ENCODE assay signal across 11 cellular contexts in genomic region chr1:42322577-42322976, GRCh38. TPM values are rescaled to one million over a fixed set of nuclear protein-coding genes. Genes with fewer than 3 reads are reported as not detected.
DNase-seq lines count a peak whose midpoint lies in the region; ATAC-seq, FAIRE-seq and TF ChIP-seq lines count a peak whose summit lies in the region.
"Had no signal": no experiment of that assay in that cellular context is flagged by ENCODE, and none has a peak within 500 bp of the region (broad histone marks: within the 10 kb centered on the region; RNA-seq: fewer than 3 reads in every experiment).

No MANE protein-coding gene starts in this region.

- DNase-seq in A673 (ENCODE audit: low spot score) (peak; percentile 46), GM04504 (ENCODE audit: low read depth) (peak; percentile 23), K562 (ENCODE audit: extremely low read depth in 1 of 4, low spot score in 3 of 4) (no peak), inferior parietal cortex (ENCODE audit: extremely low spot score) (peak; percentile 32), NCI-H146 treated with DMSO at 0.1 percent for 48 hours (lab: John Stamatoyannopoulos, UW; ENCODE audit: unreplicated experiment) (no peak), frontal cortex (ENCODE audit: low spot score in 2 of 2) (no peak), NCI-H1436 treated with DMSO at 0.1 percent for 48 hours (lab: John Stamatoyannopoulos, UW) (no peak)
- DNase-seq: body of pancreas, kidney glomerular epithelial cell, MG63 had no signal

- no peaks in the 10 kb centered on the region; the same call in 1 of the 2 replicates for H4K20me1 ChIP-seq in K562 (replicated peaks; ENCODE audit: control insufficient read depth, insufficient read depth, low read length)

- BruUV-seq in A673 (replicated peaks; lab: Mats Ljungman, UMichigan) (no TSS peak), K562 (replicated peaks; lab: Mats Ljungman, UMichigan) (no TSS peak)

- H3K27me3 ChIP-seq in A673 (replicated peaks; ENCODE audit: insufficient read depth, low read depth, low read length, poor library complexity) (no peaks in the 10 kb centered on the region), K562 (ENCODE audit: control insufficient read depth in 2 of 2, insufficient read depth in 2 of 2, low read length in 2 of 2) (no peaks in the 10 kb centered on the region)
- H3K27me3 ChIP-seq: body of pancreas, MG63 had no signal

- TF ChIP-seq POLR2A in K562 (conservative IDR thresholded peaks at IDR 0.05), result no peak

- no peak for TF ChIP-seq EP300 in K562 (IDR thresholded peaks at IDR 0.05; ENCODE audit: low read length)

- intact Hi-C loops in A673 (cut with micrococcal nuclease; ENCODE audit: unreplicated experiment) (no loop called here), K562 (cut with micrococcal nuclease) (no loop called here)

- H3K9me3 ChIP-seq in A673 (ENCODE audit: low read depth, low read length, poor library complexity, severe bottlenecking) (no peaks in the 10 kb centered on the region), K562 (replicated peaks; ENCODE audit: control insufficient read depth, insufficient read depth, low read depth, low read length) (no peaks in the 10 kb centered on the region)
- H3K9me3 ChIP-seq: body of pancreas, MG63 had no signal

- H3K27ac ChIP-seq in A673 (ENCODE audit: low read depth, low read length, poor library complexity, severe bottlenecking) (peak overlapping the region; percentile 71), K562 (ENCODE audit: extremely low read depth, low read depth, low read length) (peak overlapping the region; percentile 8; the same call in 1 of the 3 replicates)
- H3K27ac ChIP-seq: body of pancreas had no signal

- no peak for TF ChIP-seq CTCF in A673 (conservative IDR thresholded peaks at IDR 0.05; ENCODE audit: low read depth, low read length)
- no peak for TF ChIP-seq CTCF in K562 (IDR thresholded peaks at IDR 0.05 in 2 of 3, conservative IDR thresholded peaks at IDR 0.05 in 1 of 3; ENCODE audit: insufficient read depth in 2 of 3, low read depth in 1 of 3, low read length in 3 of 3)

- H3K36me3 ChIP-seq in A673 (ENCODE audit: insufficient read depth, low read length, poor library complexity, severe bottlenecking) (no peaks in the 10 kb centered on the region), K562 (ENCODE audit: control insufficient read depth, insufficient read depth, low read length) (peaks cover 14% of the 10 kb centered on the region)

- H2AFZ ChIP-seq in K562 (ENCODE audit: low read depth, low read length), result no peak overlapping the region

- H3K9ac ChIP-seq in K562 (ENCODE audit: insufficient read depth in 1 of 2, low read depth in 2 of 2, low read length in 2 of 2), result no peak overlapping the region

- H3K4me1 ChIP-seq in A673 (ENCODE audit: insufficient read depth, low read length, poor library complexity, severe bottlenecking), result peaks cover 46% of the 10 kb centered on the region
- H3K4me1 ChIP-seq in K562 (replicated peaks in 1 of 2; ENCODE audit: control insufficient read depth in 2 of 2, insufficient read depth in 2 of 2, low read length in 2 of 2), result peaks cover 0 to 16% of the 10 kb centered on the region in 2 experiments; a peak in 2 of 5 replicates

- CTCF ChIA-PET in A673 (lab: Charles Lee), result no interaction called here
- CTCF ChIA-PET in K562 (lab: Yijun Ruan, JAX; ENCODE audit: low intra/inter-chr PET ratio), result no interaction called here

- H3K4me2 ChIP-seq in K562 (ENCODE audit: insufficient read depth, low read length), result no peak overlapping the region

- in situ Hi-C loops in K562 (cut with MboI), result no loop called here

- no peak for TF ChIP-seq RAD21 in K562 (CRISPR knock-in tag; conservative IDR thresholded peaks at IDR 0.05 in 1 of 2, IDR thresholded peaks at IDR 0.05 in 1 of 2)

- no peak overlapping the region for H3K4me3 ChIP-seq in A673 (ENCODE audit: low read depth, low read length, poor library complexity, severe bottlenecking)
- no peak overlapping the region for H3K4me3 ChIP-seq in K562
- H3K4me3 ChIP-seq: body of pancreas, MG63 had no signal

- H3K9me1 ChIP-seq in K562 (ENCODE audit: control insufficient read depth, insufficient read depth, low read length), result peaks cover 3% of the 10 kb centered on the region

- WGBS in K562 (ENCODE audit: insufficient coverage, low coverage, missing lambda C conversion rate), result 0% methylated on average over 1 of the region's 1 CpG

- FAIRE-seq in K562 (lab: Jason Lieb, UNC) (no peak), frontal cortex (lab: Jason Lieb, UNC) (no peak)

- H3K79me2 ChIP-seq in K562 (ENCODE audit: control insufficient read depth, insufficient read depth, low read length), result peaks cover 94% of the 10 kb centered on the region

- POLR2A ChIA-PET in A673 (lab: Charles Lee; ENCODE audit: low non-redundant PET), result no interaction called here
- POLR2A ChIA-PET in K562 (lab: Yijun Ruan, JAX), result interaction anchor here (0.6 to 3.6 kb wide), 2 partner anchors 11 to 78 kb away, joined by 3 to 19 read pairs; no protein-coding TSS in a partner anchor

- no peak for ATAC-seq in K562
- no peak for ATAC-seq in GM18498 (IDR thresholded peaks at IDR 0.05; ENCODE audit: unreplicated experiment)
- ATAC-seq: body of pancreas had no signal

TF ChIP-seq in K562, 482 proteins besides CTCF, POLR2A, EP300 and RAD21:
- no peak for TF ChIP-seq E2F4 (CRISPR knock-in tag; IDR thresholded peaks at IDR 0.05; ENCODE audit: low read depth)
TF ChIP-seq in K562: peak in this region for 0.

RNA-seq across cellular contexts. Expression of gene FOXJ3, which starts 12.5 kb away (rescaled TPM):
- total RNA-seq in A673 (2021) (55.4 and 57.9 TPM in 2 replicates), K562 (2014; rRNA removed) (17.9 and 19.3 TPM in 2 replicates), K562 (2014; rRNA removed; fragmentation: Illumina TruSeq; extraction: Trizol) (23.4 and 27.8 TPM in 2 replicates), K562 (2015; rRNA removed; fragmentation: Illumina TruSeq; extraction: Trizol) (22.0 and 23.5 TPM in 2 replicates), K562 (2021) (35.3 and 35.4 TPM in 2 replicates), frontal cortex (90.5 TPM)
- 92.7 and 185 TPM in 2 replicates for total RNA-seq in K562 (2011; cell fraction: chromatin; rRNA removed; ENCODE audit: low replicate concordance)
- 21.8 and 39.1 TPM in 2 replicates for total RNA-seq in K562 (2011; cell fraction: nucleolus; rRNA removed)
- 57.1 and 84.1 TPM in 2 replicates for total RNA-seq in K562 (2011; cell fraction: nucleoplasm; rRNA removed)
- polyA plus RNA-seq in K562 (2011; rRNA removed) (30.5 and 60.5 TPM in 2 replicates), K562 (2014; fragmentation: Illumina TruSeq; extraction: Trizol) (27.7 and 34.6 TPM in 2 replicates), K562 (2014; fragmentation: Nextera tagmentation; extraction: Ambion mirVana) (10 to 100 TPM in 1 of 2 experiments, 1 to 10 TPM in 1; 8.7 to 13.1 TPM), K562 (2014; rRNA removed) (19.0 and 20.1 TPM in 2 replicates)
- 29.6 and 38.3 TPM in 2 replicates for polyA plus RNA-seq in K562 (2011; cell fraction: cytosol; rRNA removed)
- polyA plus RNA-seq in K562 (2011; cell fraction: nucleus; rRNA removed), result 57.9 and 59.2 TPM in 2 replicates
- 14.5 and 16.8 TPM in 2 replicates for polyA plus RNA-seq in K562 (2012)
- 70.3 and 80.2 TPM in 2 replicates for polyA minus RNA-seq in K562 (2011; rRNA and poly(A)+ RNA removed)
- polyA minus RNA-seq in K562 (2011; cell fraction: cytosol; rRNA and poly(A)+ RNA removed), result 24.8 and 25.2 TPM in 2 replicates
- 28.0 and 65.0 TPM in 2 replicates for polyA minus RNA-seq in K562 (2011; cell fraction: nucleus; rRNA and poly(A)+ RNA removed)

RNA-seq across cellular contexts. Expression of gene RIMKLA, which starts 58.0 kb away (rescaled TPM):
- 0.04 and 0.24 TPM in 2 replicates for total RNA-seq in A673 (2021)
- not detected in 2 replicates for total RNA-seq in K562 (2011; cell fraction: chromatin; rRNA removed; ENCODE audit: low replicate concordance)
- total RNA-seq in K562 (2011; cell fraction: nucleolus; rRNA removed), result not detected in 2 replicates
- not detected in 2 replicates for total RNA-seq in K562 (2011; cell fraction: nucleoplasm; rRNA removed)
- total RNA-seq in K562 (2014; rRNA removed), result under 0.01 TPM in 1 of 2 replicates, not detected in the other
- not detected in 2 replicates for total RNA-seq in K562 (2014; rRNA removed; fragmentation: Illumina TruSeq; extraction: Trizol)
- total RNA-seq in K562 (2015; rRNA removed; fragmentation: Illumina TruSeq; extraction: Trizol), result not detected in 2 replicates
- total RNA-seq in K562 (2021), result 0.02 TPM in 2 replicates
- 0.08 TPM in 1 of 2 replicates, not detected in the other for polyA plus RNA-seq in K562 (2011; rRNA removed)
- under 0.01 TPM in 1 of 2 replicates, not detected in the other for polyA plus RNA-seq in K562 (2011; cell fraction: cytosol; rRNA removed)
- not detected in 2 replicates for polyA plus RNA-seq in K562 (2011; cell fraction: nucleus; rRNA removed)
- 0.01 TPM in 2 replicates for polyA plus RNA-seq in K562 (2012)
- not detected in 2 replicates for polyA plus RNA-seq in K562 (2014; fragmentation: Illumina TruSeq; extraction: Trizol)
- not detected for polyA plus RNA-seq in K562 (2014; fragmentation: Nextera tagmentation; extraction: Ambion mirVana)
- polyA plus RNA-seq in K562 (2014; rRNA removed), result not detected in 2 replicates
- polyA minus RNA-seq in K562 (2011; rRNA and poly(A)+ RNA removed), result not detected in 2 replicates
- polyA minus RNA-seq in K562 (2011; cell fraction: cytosol; rRNA and poly(A)+ RNA removed), result not detected in 2 replicates
- polyA minus RNA-seq in K562 (2011; cell fraction: nucleus; rRNA and poly(A)+ RNA removed), result not detected in 2 replicates
- 31.4 TPM for total RNA-seq in frontal cortex

Comparison
In these comparisons a context has a peak if more than half of its experiments do, and no peak if none do; other contexts are left out.
1. DNase-seq: peak in A673 (single experiment), GM04504 (single experiment) and inferior parietal cortex (single experiment); none in K562 (0 of 4), NCI-H146 treated with DMSO at 0.1 percent for 48 hours (single experiment), frontal cortex (0 of 2) and NCI-H1436 treated with DMSO at 0.1 percent for 48 hours (single experiment).
2. RNA of gene RIMKLA, which starts 58.0 kb away (total RNA-seq): 31.4 TPM in frontal cortex (single experiment); 0.04 to 0.24 TPM in A673 and under 0.01 to 0.02 TPM in K562; every median in the first group is over 10 times any median in the second.